Comparison of ENCODE assay signal across 1 cellular context in genomic region chr2:105337122-105338019, GRCh38.
TF ChIP-seq lines count a peak whose summit lies in the region.

C2orf49 (plus strand) TSS chr2:105337540; CDS start chr2:105337588, 48 bp downstream.

TF ChIP-seq in HEK293, 187 proteins besides CTCF, POLR2A, EP300 and RAD21 (continued from another document and continues in another):
- TF ChIP-seq, protein P1, sequence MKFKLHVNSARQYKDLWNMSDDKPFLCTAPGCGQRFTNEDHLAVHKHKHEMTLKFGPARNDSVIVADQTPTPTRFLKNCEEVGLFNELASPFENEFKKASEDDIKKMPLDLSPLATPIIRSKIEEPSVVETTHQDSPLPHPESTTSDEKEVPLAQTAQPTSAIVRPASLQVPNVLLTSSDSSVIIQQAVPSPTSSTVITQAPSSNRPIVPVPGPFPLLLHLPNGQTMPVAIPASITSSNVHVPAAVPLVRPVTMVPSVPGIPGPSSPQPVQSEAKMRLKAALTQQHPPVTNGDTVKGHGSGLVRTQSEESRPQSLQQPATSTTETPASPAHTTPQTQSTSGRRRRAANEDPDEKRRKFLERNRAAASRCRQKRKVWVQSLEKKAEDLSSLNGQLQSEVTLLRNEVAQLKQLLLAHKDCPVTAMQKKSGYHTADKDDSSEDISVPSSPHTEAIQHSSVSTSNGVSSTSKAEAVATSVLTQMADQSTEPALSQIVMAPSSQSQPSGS (tag by site-specific recombination; IDR thresholded peaks at IDR 0.05; ENCODE audit: low read depth), result peak; percentile 79
- TF ChIP-seq ZNF600 (tag by site-specific recombination; IDR thresholded peaks at IDR 0.05), result no peak
- no peak for TF ChIP-seq ZNF202 (tag by site-specific recombination; IDR thresholded peaks at IDR 0.05; ENCODE audit: borderline replicate concordance)
- no peak for TF ChIP-seq ZNF747 (tag by site-specific recombination; IDR thresholded peaks at IDR 0.05)
- TF ChIP-seq ZNF37A (tag by site-specific recombination; IDR thresholded peaks at IDR 0.05), result no peak
- TF ChIP-seq ZNF704 (tag by site-specific recombination; IDR thresholded peaks at IDR 0.05), result no peak
- no peak for TF ChIP-seq ZNF155 (tag by site-specific recombination; IDR thresholded peaks at IDR 0.05)
- TF ChIP-seq PRDM6 (tag by site-specific recombination; IDR thresholded peaks at IDR 0.05), result no peak
- TF ChIP-seq, protein P2, sequence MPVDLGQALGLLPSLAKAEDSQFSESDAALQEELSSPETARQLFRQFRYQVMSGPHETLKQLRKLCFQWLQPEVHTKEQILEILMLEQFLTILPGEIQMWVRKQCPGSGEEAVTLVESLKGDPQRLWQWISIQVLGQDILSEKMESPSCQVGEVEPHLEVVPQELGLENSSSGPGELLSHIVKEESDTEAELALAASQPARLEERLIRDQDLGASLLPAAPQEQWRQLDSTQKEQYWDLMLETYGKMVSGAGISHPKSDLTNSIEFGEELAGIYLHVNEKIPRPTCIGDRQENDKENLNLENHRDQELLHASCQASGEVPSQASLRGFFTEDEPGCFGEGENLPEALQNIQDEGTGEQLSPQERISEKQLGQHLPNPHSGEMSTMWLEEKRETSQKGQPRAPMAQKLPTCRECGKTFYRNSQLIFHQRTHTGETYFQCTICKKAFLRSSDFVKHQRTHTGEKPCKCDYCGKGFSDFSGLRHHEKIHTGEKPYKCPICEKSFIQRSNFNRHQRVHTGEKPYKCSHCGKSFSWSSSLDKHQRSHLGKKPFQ (tag by site-specific recombination; IDR thresholded peaks at IDR 0.05), result no peak
- no peak for TF ChIP-seq MEIS1 (CRISPR knock-in tag; IDR thresholded peaks at IDR 0.05; ENCODE audit: borderline replicate concordance)
- 0 out of 2 replicates have a peak, but pooled peaks have one; percentile 40 for TF ChIP-seq ZNF580 (tag by site-specific recombination; IDR thresholded peaks at IDR 0.05)
- TF ChIP-seq ZNF626 (tag by site-specific recombination; IDR thresholded peaks at IDR 0.05), result no peak
- no peak for TF ChIP-seq ZNF292 (tag by site-specific recombination; IDR thresholded peaks at IDR 0.05; ENCODE audit: borderline replicate concordance, low read depth)
- TF ChIP-seq ZFP69B (tag by site-specific recombination; IDR thresholded peaks at IDR 0.05), result no peak
- TF ChIP-seq ZNF138 (tag by site-specific recombination; IDR thresholded peaks at IDR 0.05; ENCODE audit: borderline replicate concordance), result no peak
- no peak for TF ChIP-seq ZNF48 (tag by site-specific recombination; IDR thresholded peaks at IDR 0.05)
- TF ChIP-seq ZBTB49 (tag by site-specific recombination; IDR thresholded peaks at IDR 0.05; ENCODE audit: low read depth), result no peak
- TF ChIP-seq, protein P3, sequence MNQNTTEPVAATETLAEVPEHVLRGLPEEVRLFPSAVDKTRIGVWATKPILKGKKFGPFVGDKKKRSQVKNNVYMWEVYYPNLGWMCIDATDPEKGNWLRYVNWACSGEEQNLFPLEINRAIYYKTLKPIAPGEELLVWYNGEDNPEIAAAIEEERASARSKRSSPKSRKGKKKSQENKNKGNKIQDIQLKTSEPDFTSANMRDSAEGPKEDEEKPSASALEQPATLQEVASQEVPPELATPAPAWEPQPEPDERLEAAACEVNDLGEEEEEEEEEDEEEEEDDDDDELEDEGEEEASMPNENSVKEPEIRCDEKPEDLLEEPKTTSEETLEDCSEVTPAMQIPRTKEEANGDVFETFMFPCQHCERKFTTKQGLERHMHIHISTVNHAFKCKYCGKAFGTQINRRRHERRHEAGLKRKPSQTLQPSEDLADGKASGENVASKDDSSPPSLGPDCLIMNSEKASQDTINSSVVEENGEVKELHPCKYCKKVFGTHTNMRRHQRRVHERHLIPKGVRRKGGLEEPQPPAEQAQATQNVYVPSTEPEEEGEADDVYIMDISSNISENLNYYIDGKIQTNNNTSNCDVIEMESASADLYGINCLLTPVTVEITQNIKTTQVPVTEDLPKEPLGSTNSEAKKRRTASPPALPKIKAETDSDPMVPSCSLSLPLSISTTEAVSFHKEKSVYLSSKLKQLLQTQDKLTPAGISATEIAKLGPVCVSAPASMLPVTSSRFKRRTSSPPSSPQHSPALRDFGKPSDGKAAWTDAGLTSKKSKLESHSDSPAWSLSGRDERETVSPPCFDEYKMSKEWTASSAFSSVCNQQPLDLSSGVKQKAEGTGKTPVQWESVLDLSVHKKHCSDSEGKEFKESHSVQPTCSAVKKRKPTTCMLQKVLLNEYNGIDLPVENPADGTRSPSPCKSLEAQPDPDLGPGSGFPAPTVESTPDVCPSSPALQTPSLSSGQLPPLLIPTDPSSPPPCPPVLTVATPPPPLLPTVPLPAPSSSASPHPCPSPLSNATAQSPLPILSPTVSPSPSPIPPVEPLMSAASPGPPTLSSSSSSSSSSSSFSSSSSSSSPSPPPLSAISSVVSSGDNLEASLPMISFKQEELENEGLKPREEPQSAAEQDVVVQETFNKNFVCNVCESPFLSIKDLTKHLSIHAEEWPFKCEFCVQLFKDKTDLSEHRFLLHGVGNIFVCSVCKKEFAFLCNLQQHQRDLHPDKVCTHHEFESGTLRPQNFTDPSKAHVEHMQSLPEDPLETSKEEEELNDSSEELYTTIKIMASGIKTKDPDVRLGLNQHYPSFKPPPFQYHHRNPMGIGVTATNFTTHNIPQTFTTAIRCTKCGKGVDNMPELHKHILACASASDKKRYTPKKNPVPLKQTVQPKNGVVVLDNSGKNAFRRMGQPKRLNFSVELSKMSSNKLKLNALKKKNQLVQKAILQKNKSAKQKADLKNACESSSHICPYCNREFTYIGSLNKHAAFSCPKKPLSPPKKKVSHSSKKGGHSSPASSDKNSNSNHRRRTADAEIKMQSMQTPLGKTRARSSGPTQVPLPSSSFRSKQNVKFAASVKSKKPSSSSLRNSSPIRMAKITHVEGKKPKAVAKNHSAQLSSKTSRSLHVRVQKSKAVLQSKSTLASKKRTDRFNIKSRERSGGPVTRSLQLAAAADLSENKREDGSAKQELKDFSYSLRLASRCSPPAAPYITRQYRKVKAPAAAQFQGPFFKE (tag by site-specific recombination; IDR thresholded peaks at IDR 0.05; ENCODE audit: borderline replicate concordance), result no peak
- peak; percentile 20; the same call in 1 of the 2 replicates for TF ChIP-seq ZFHX2 (tag by site-specific recombination; conservative IDR thresholded peaks at IDR 0.05)
- TF ChIP-seq TSHZ1 (tag by site-specific recombination; IDR thresholded peaks at IDR 0.05; ENCODE audit: borderline replicate concordance), result no peak
- no peak for TF ChIP-seq ZNF248 (tag by site-specific recombination; IDR thresholded peaks at IDR 0.05)
- no peak for TF ChIP-seq ZNF560 (tag by site-specific recombination; IDR thresholded peaks at IDR 0.05; ENCODE audit: borderline replicate concordance)
- TF ChIP-seq ZNF629 (tag by site-specific recombination; IDR thresholded peaks at IDR 0.05), result peak; percentile 97
- TF ChIP-seq ZNF2 (tag by site-specific recombination; IDR thresholded peaks at IDR 0.05), result 0 out of 2 replicates have a peak, but pooled peaks have one; percentile 29
- TF ChIP-seq KLF9 (tag by site-specific recombination; IDR thresholded peaks at IDR 0.05; ENCODE audit: low read depth), result no peak
- TF ChIP-seq ZBTB21 (tag by site-specific recombination; IDR thresholded peaks at IDR 0.05), result peak; percentile 93
- peak; percentile 80 for TF ChIP-seq ZNF518A (tag by site-specific recombination; conservative IDR thresholded peaks at IDR 0.05; ENCODE audit: low read depth)
